8 cellular contexts compared by ENCODE assay signal in genomic region chr5:139863855-139864558, GRCh38.
A peak's percentile ranks its signal among the peaks of the same experiment; 100 is the strongest.
DNase-seq lines count a peak whose midpoint lies in the region; TF ChIP-seq lines count a peak whose summit lies in the region.

No MANE protein-coding gene starts in this region.

- peaks cover 14% of the 10 kb centered on the region for H3K4me1 ChIP-seq in left ventricle myocardium inferior

- DNase-seq in NCI-H2171 (lab: John Stamatoyannopoulos, UW) (peak; percentile 23), NCI-H2171 treated with DMSO at 0.1 percent for 48 hours (lab: John Stamatoyannopoulos, UW) (no peak), HK-2 (ENCODE audit: unreplicated experiment) (peak; percentile 39), SW480 (ENCODE audit: low spot score) (peak; percentile 54), amygdala (lab: John Stamatoyannopoulos, UW) (peak in 49 of 56 donors; percentile 9 to 83 (median 44)), left ventricle myocardium inferior (peak; percentile 62), renal cortical epithelial cell (ENCODE audit: low read depth) (peak; percentile 33), NCI-H524 treated with DMSO at 0.1 percent for 48 hours (lab: John Stamatoyannopoulos, UW) (no peak)

- no peaks in the 10 kb centered on the region for H3K9me3 ChIP-seq in left ventricle myocardium inferior (replicated peaks)

- intact Hi-C loops in left ventricle myocardium inferior (cut with micrococcal nuclease), result no loop called here

- H3K4me3 ChIP-seq in left ventricle myocardium inferior, result no peak overlapping the region

- H3K27ac ChIP-seq in left ventricle myocardium inferior (replicated peaks), result peak overlapping the region; percentile 69

- TF ChIP-seq CTCF in left ventricle myocardium inferior (IDR thresholded peaks at IDR 0.05; ENCODE audit: borderline replicate concordance), result peak; percentile 91

- no peaks in the 10 kb centered on the region for H3K27me3 ChIP-seq in left ventricle myocardium inferior (ENCODE audit: low read depth)

- H3K36me3 ChIP-seq in left ventricle myocardium inferior, result no peaks in the 10 kb centered on the region

Comparison
In these comparisons a context has a peak if more than half of its experiments do, and no peak if none do; other contexts are left out.
1. DNase-seq: peak in NCI-H2171 (single experiment), HK-2 (single experiment), SW480 (single experiment), amygdala (49 of 56), left ventricle myocardium inferior (single experiment) and renal cortical epithelial cell (single experiment); none in NCI-H2171 treated with DMSO at 0.1 percent for 48 hours (single experiment) and NCI-H524 treated with DMSO at 0.1 percent for 48 hours (single experiment).